ENCODE assay signal across 1 cellular context in the genomic region with DNA sequence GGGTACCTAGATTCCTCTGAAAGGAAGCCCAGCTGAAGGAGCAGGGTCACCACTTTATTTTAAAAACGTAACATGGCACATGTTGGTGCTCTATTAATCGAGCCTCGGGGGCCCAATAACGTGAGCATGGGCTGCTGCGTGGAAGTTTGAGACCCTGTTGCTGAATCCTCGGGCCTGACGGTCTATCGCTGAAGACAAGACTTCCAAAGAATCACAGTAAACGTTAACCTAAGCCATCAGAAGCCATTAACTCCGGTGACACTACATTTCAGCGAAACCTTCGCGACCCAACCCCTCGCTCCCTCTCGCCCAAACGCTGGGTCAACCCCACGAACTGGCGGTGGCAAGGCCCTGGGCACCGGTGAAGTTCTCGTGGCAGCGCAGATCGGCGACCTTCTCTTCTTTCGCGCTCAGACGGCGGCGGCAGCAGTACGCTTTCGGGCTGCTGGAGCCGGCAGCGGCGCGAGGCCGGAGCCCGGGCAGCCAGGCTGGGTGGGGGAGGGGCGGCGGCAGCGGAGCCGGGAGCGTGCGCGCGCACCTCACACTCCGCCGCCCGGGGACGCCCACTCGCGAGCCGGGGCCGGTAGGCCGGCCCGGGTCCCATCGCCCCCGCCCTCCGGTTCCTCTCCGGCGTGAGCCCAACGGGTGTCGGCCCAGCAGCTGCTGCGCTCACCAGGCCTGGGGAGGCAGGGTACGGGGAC.
A peak's percentile ranks its signal among the peaks of the same experiment; 100 is the strongest.
TF ChIP-seq lines count a peak whose summit lies in the region.

No MANE protein-coding gene starts in this region.

TF ChIP-seq in K562, 482 proteins besides CTCF, POLR2A, EP300 and RAD21 (continued from another document and continues in another):
- TF ChIP-seq, protein P1, sequence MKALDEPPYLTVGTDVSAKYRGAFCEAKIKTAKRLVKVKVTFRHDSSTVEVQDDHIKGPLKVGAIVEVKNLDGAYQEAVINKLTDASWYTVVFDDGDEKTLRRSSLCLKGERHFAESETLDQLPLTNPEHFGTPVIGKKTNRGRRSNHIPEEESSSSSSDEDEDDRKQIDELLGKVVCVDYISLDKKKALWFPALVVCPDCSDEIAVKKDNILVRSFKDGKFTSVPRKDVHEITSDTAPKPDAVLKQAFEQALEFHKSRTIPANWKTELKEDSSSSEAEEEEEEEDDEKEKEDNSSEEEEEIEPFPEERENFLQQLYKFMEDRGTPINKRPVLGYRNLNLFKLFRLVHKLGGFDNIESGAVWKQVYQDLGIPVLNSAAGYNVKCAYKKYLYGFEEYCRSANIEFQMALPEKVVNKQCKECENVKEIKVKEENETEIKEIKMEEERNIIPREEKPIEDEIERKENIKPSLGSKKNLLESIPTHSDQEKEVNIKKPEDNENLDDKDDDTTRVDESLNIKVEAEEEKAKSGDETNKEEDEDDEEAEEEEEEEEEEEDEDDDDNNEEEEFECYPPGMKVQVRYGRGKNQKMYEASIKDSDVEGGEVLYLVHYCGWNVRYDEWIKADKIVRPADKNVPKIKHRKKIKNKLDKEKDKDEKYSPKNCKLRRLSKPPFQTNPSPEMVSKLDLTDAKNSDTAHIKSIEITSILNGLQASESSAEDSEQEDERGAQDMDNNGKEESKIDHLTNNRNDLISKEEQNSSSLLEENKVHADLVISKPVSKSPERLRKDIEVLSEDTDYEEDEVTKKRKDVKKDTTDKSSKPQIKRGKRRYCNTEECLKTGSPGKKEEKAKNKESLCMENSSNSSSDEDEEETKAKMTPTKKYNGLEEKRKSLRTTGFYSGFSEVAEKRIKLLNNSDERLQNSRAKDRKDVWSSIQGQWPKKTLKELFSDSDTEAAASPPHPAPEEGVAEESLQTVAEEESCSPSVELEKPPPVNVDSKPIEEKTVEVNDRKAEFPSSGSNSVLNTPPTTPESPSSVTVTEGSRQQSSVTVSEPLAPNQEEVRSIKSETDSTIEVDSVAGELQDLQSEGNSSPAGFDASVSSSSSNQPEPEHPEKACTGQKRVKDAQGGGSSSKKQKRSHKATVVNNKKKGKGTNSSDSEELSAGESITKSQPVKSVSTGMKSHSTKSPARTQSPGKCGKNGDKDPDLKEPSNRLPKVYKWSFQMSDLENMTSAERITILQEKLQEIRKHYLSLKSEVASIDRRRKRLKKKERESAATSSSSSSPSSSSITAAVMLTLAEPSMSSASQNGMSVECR (CRISPR knock-in tag; IDR thresholded peaks at IDR 0.05): peak; percentile 62
- peak; percentile 79 for TF ChIP-seq SIN3B (IDR thresholded peaks at IDR 0.05; ENCODE audit: low read depth)
- TF ChIP-seq PHF8 (IDR thresholded peaks at IDR 0.05; ENCODE audit: borderline replicate concordance, low read length): peak; percentile 56
- TF ChIP-seq NFRKB (IDR thresholded peaks at IDR 0.05; ENCODE audit: low read depth): peak; percentile 52
- no peak for TF ChIP-seq CHCHD3 (CRISPR knock-in tag; IDR thresholded peaks at IDR 0.05)
- TF ChIP-seq, protein P2, sequence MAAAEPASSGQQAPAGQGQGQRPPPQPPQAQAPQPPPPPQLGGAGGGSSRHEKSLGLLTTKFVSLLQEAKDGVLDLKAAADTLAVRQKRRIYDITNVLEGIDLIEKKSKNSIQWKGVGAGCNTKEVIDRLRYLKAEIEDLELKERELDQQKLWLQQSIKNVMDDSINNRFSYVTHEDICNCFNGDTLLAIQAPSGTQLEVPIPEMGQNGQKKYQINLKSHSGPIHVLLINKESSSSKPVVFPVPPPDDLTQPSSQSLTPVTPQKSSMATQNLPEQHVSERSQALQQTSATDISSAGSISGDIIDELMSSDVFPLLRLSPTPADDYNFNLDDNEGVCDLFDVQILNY (CRISPR knock-in tag; IDR thresholded peaks at IDR 0.05): peak; percentile 35; the same call in 1 of the 2 replicates
- peak; percentile 5; the same call in 1 of the 2 replicates for TF ChIP-seq NCOR1 (IDR thresholded peaks at IDR 0.05)
- no peak for TF ChIP-seq PPARD (CRISPR knock-in tag; IDR thresholded peaks at IDR 0.05)
- 0 out of 2 replicates have a peak, but pooled peaks have one; percentile 63 for TF ChIP-seq RHOXF2B (CRISPR knock-in tag; conservative IDR thresholded peaks at IDR 0.05)
- TF ChIP-seq NR4A1 (CRISPR knock-in tag; IDR thresholded peaks at IDR 0.05): no peak
- TF ChIP-seq NR4A1 (tag; IDR thresholded peaks at IDR 0.05): peak; percentile 52; the same call in 1 of the 2 replicates
- TF ChIP-seq PML (IDR thresholded peaks at IDR 0.05; ENCODE audit: low read length): no peak
- TF ChIP-seq HMGN3 (IDR thresholded peaks at IDR 0.05; ENCODE audit: borderline replicate concordance, extremely low read depth, insufficient read length, low read depth, low read length): peak; percentile 89
- TF ChIP-seq PRPF4 (IDR thresholded peaks at IDR 0.05; ENCODE audit: insufficient read depth, low read depth, low read length, poor library complexity, severe bottlenecking): no peak
- TF ChIP-seq, protein P3, sequence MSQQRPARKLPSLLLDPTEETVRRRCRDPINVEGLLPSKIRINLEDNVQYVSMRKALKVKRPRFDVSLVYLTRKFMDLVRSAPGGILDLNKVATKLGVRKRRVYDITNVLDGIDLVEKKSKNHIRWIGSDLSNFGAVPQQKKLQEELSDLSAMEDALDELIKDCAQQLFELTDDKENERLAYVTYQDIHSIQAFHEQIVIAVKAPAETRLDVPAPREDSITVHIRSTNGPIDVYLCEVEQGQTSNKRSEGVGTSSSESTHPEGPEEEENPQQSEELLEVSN (IDR thresholded peaks at IDR 0.05; ENCODE audit: borderline replicate concordance in 1 of 2, extremely low read depth in 1 of 2, insufficient read depth in 1 of 2, insufficient read length in 1 of 2, low read depth in 1 of 2, low read length in 1 of 2, poor library complexity in 1 of 2, severe bottlenecking in 1 of 2): peak; percentile 53 to 85
- no peak for TF ChIP-seq CBX8 (IDR thresholded peaks at IDR 0.05; ENCODE audit: borderline replicate concordance, extremely low read depth, low read depth, low read length, poor library complexity, severe bottlenecking)
- TF ChIP-seq BACH1 (tag; IDR thresholded peaks at IDR 0.05): no peak
- no peak for TF ChIP-seq ZKSCAN8 (CRISPR knock-in tag; IDR thresholded peaks at IDR 0.05)
- peak; percentile 77; the same call in 1 of the 2 replicates for TF ChIP-seq ZBTB7A (IDR thresholded peaks at IDR 0.05; ENCODE audit: borderline replicate concordance, control insufficient read depth, low read depth, low read length)
- TF ChIP-seq KAT7 (CRISPR knock-in tag; IDR thresholded peaks at IDR 0.05; ENCODE audit: borderline replicate concordance): peak; percentile 57; the same call in 1 of the 2 replicates
- TF ChIP-seq, protein P4, sequence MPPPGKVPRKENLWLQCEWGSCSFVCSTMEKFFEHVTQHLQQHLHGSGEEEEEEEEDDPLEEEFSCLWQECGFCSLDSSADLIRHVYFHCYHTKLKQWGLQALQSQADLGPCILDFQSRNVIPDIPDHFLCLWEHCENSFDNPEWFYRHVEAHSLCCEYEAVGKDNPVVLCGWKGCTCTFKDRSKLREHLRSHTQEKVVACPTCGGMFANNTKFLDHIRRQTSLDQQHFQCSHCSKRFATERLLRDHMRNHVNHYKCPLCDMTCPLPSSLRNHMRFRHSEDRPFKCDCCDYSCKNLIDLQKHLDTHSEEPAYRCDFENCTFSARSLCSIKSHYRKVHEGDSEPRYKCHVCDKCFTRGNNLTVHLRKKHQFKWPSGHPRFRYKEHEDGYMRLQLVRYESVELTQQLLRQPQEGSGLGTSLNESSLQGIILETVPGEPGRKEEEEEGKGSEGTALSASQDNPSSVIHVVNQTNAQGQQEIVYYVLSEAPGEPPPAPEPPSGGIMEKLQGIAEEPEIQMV (tag; conservative IDR thresholded peaks at IDR 0.05; ENCODE audit: low read depth): no peak
- TF ChIP-seq, protein P5, sequence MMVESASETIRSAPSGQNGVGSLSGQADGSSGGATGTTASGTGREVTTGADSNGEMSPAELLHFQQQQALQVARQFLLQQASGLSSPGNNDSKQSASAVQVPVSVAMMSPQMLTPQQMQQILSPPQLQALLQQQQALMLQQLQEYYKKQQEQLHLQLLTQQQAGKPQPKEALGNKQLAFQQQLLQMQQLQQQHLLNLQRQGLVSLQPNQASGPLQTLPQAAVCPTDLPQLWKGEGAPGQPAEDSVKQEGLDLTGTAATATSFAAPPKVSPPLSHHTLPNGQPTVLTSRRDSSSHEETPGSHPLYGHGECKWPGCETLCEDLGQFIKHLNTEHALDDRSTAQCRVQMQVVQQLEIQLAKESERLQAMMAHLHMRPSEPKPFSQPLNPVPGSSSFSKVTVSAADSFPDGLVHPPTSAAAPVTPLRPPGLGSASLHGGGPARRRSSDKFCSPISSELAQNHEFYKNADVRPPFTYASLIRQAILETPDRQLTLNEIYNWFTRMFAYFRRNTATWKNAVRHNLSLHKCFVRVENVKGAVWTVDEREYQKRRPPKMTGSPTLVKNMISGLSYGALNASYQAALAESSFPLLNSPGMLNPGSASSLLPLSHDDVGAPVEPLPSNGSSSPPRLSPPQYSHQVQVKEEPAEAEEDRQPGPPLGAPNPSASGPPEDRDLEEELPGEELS (CRISPR knock-in tag; IDR thresholded peaks at IDR 0.05; ENCODE audit: borderline replicate concordance): no peak
- TF ChIP-seq, protein P6, sequence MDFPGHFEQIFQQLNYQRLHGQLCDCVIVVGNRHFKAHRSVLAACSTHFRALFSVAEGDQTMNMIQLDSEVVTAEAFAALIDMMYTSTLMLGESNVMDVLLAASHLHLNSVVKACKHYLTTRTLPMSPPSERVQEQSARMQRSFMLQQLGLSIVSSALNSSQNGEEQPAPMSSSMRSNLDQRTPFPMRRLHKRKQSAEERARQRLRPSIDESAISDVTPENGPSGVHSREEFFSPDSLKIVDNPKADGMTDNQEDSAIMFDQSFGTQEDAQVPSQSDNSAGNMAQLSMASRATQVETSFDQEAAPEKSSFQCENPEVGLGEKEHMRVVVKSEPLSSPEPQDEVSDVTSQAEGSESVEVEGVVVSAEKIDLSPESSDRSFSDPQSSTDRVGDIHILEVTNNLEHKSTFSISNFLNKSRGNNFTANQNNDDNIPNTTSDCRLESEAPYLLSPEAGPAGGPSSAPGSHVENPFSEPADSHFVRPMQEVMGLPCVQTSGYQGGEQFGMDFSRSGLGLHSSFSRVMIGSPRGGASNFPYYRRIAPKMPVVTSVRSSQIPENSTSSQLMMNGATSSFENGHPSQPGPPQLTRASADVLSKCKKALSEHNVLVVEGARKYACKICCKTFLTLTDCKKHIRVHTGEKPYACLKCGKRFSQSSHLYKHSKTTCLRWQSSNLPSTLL (IDR thresholded peaks at IDR 0.05): no peak
- no peak; the same call in 1 of the 2 replicates for TF ChIP-seq ZNF583 (CRISPR knock-in tag; IDR thresholded peaks at IDR 0.05)
- no peak for TF ChIP-seq NR3C1 (CRISPR knock-in tag; IDR thresholded peaks at IDR 0.05)
- TF ChIP-seq ARID1B (IDR thresholded peaks at IDR 0.05): peak; percentile 22; the same call in 1 of the 2 replicates
- TF ChIP-seq MEF2A (IDR thresholded peaks at IDR 0.05; ENCODE audit: control insufficient read depth, low read depth, low read length): no peak
- TF ChIP-seq, protein P7, sequence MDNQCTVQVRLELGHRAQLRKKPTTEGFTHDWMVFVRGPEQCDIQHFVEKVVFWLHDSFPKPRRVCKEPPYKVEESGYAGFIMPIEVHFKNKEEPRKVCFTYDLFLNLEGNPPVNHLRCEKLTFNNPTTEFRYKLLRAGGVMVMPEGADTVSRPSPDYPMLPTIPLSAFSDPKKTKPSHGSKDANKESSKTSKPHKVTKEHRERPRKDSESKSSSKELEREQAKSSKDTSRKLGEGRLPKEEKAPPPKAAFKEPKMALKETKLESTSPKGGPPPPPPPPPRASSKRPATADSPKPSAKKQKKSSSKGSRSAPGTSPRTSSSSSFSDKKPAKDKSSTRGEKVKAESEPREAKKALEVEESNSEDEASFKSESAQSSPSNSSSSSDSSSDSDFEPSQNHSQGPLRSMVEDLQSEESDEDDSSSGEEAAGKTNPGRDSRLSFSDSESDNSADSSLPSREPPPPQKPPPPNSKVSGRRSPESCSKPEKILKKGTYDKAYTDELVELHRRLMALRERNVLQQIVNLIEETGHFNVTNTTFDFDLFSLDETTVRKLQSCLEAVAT (IDR thresholded peaks at IDR 0.05): peak; percentile 62 to 73; a peak in 3 of 4 replicates
- peak; percentile 82 for TF ChIP-seq L3MBTL2 (IDR thresholded peaks at IDR 0.05)
- TF ChIP-seq FOXM1 (IDR thresholded peaks at IDR 0.05; ENCODE audit: low read depth): no peak
- TF ChIP-seq FOXM1 (CRISPR knock-in tag; IDR thresholded peaks at IDR 0.05; ENCODE audit: low read depth): peak; percentile 77; the same call in 1 of the 2 replicates
- TF ChIP-seq, protein P8, sequence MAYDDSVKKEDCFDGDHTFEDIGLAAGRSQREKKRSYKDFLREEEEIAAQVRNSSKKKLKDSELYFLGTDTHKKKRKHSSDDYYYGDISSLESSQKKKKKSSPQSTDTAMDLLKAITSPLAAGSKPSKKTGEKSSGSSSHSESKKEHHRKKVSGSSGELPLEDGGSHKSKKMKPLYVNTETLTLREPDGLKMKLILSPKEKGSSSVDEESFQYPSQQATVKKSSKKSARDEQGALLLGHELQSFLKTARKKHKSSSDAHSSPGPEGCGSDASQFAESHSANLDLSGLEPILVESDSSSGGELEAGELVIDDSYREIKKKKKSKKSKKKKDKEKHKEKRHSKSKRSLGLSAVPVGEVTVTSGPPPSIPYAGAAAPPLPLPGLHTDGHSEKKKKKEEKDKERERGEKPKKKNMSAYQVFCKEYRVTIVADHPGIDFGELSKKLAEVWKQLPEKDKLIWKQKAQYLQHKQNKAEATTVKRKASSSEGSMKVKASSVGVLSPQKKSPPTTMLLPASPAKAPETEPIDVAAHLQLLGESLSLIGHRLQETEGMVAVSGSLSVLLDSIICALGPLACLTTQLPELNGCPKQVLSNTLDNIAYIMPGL (CRISPR knock-in tag; IDR thresholded peaks at IDR 0.05): peak; percentile 54
- TF ChIP-seq, protein P9, sequence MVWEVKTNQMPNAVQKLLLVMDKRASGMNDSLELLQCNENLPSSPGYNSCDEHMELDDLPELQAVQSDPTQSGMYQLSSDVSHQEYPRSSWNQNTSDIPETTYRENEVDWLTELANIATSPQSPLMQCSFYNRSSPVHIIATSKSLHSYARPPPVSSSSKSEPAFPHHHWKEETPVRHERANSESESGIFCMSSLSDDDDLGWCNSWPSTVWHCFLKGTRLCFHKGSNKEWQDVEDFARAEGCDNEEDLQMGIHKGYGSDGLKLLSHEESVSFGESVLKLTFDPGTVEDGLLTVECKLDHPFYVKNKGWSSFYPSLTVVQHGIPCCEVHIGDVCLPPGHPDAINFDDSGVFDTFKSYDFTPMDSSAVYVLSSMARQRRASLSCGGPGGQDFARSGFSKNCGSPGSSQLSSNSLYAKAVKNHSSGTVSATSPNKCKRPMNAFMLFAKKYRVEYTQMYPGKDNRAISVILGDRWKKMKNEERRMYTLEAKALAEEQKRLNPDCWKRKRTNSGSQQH (CRISPR knock-in tag; IDR thresholded peaks at IDR 0.05): no peak
- TF ChIP-seq RB1 (IDR thresholded peaks at IDR 0.05; ENCODE audit: low read depth): peak; percentile 73
- TF ChIP-seq TBP (optimal IDR thresholded peaks at IDR 0.05; ENCODE audit: low read depth, low read length): peak; percentile 64
- 0 out of 2 replicates have a peak, but pooled peaks have one; percentile 19 for TF ChIP-seq SMAD3 (CRISPR knock-in tag; conservative IDR thresholded peaks at IDR 0.05)
- TF ChIP-seq MEIS2 (IDR thresholded peaks at IDR 0.05; ENCODE audit: partially characterized antibody): peak; percentile 34
- no peak for TF ChIP-seq MAFG (tag; conservative IDR thresholded peaks at IDR 0.05)
- TF ChIP-seq, protein P10, sequence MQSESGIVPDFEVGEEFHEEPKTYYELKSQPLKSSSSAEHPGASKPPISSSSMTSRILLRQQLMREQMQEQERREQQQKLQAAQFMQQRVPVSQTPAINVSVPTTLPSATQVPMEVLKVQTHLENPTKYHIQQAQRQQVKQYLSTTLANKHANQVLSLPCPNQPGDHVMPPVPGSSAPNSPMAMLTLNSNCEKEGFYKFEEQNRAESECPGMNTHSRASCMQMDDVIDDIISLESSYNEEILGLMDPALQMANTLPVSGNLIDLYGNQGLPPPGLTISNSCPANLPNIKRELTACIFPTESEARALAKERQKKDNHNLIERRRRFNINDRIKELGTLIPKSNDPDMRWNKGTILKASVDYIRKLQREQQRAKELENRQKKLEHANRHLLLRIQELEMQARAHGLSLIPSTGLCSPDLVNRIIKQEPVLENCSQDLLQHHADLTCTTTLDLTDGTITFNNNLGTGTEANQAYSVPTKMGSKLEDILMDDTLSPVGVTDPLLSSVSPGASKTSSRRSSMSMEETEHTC (IDR thresholded peaks at IDR 0.05): peak; percentile 63; the same call in 1 of the 2 replicates
